24 cellular contexts compared by ENCODE assay signal in genomic region chr4:145895056-145895455, GRCh38. TPM values are rescaled to one million over a fixed set of nuclear protein-coding genes. Genes with fewer than 3 reads are reported as not detected.
DNase-seq lines count a peak whose midpoint lies in the region; ATAC-seq and TF ChIP-seq lines count a peak whose summit lies in the region.
"Had no signal": no experiment of that assay in that cellular context is flagged by ENCODE, and none has a peak within 500 bp of the region (broad histone marks: within the 10 kb centered on the region; RNA-seq: fewer than 3 reads in every experiment).

No MANE protein-coding gene starts in this region.

- no peak overlapping the region for H2AFZ ChIP-seq in Loucy (ENCODE audit: low read length)
- H2AFZ ChIP-seq in trophoblast cell (ENCODE audit: insufficient read depth, low read length, poor library complexity): no peak overlapping the region
- H2AFZ ChIP-seq: GM23248 had no signal

- no peaks in the 10 kb centered on the region for H3K9me3 Mint-ChIP-seq in natural killer cell treated with Interleukin-12 subunit alpha and Interleukin-12 subunit beta and Interleukin-15 and Interleukin-18, amount 100 ng/mL, for 72 hours
- H3K9me3 Mint-ChIP-seq in natural killer cell: no peaks in the 10 kb centered on the region
- H3K9me3 Mint-ChIP-seq in activated naive CD8-positive, alpha-beta T cell treated with anti-CD3 and anti-CD28 coated beads, Interleukin-2, amount 10 ng/mL, durations not matched to agents 7 days and 5 days: no peaks in the 10 kb centered on the region
- H3K9me3 Mint-ChIP-seq: CD8-positive, alpha-beta T cell had no signal

- H2BK120ac ChIP-seq in trophoblast cell (ENCODE audit: insufficient read depth, low read length, poor library complexity): no peak overlapping the region

- H4K20me1 ChIP-seq in Loucy (ENCODE audit: insufficient read depth, low read length, poor library complexity, severe bottlenecking): peaks cover 25% of the 10 kb centered on the region

- no peak overlapping the region for H3K23ac ChIP-seq in trophoblast cell (ENCODE audit: low read length)

- H2AK5ac ChIP-seq in trophoblast cell (ENCODE audit: low read length): no peak overlapping the region

- no peak overlapping the region for H2BK5ac ChIP-seq in trophoblast cell (ENCODE audit: low read depth, low read length, poor library complexity)

- H3K27ac ChIP-seq in trophoblast cell (ENCODE audit: low read depth, low read length): no peak overlapping the region
- H3K27ac ChIP-seq: GM23248, HL-60, SK-N-MC had no signal

- ATAC-seq in natural killer cell treated with Interleukin-12 subunit alpha and Interleukin-12 subunit beta and Interleukin-15 and Interleukin-18, amount 100 ng/mL, for 72 hours: no peak
- ATAC-seq in natural killer cell: no peak
- ATAC-seq in activated naive CD8-positive, alpha-beta T cell treated with anti-CD3 and anti-CD28 coated beads, Interleukin-2, amount 10 ng/mL, durations not matched to agents 7 days and 5 days (ENCODE audit: low read depth): no peak
- ATAC-seq: CD8-positive, alpha-beta T cell had no signal

- H3K4me2 ChIP-seq in Loucy (ENCODE audit: low read depth, low read length, poor library complexity, severe bottlenecking): peak overlapping the region; percentile 65
- no peak overlapping the region for H3K4me2 ChIP-seq in trophoblast cell (ENCODE audit: low read length)

- H3K14ac ChIP-seq in trophoblast cell (ENCODE audit: low read length): no peak overlapping the region

- H3K4me3 Mint-ChIP-seq in natural killer cell treated with Interleukin-12 subunit alpha and Interleukin-12 subunit beta and Interleukin-15 and Interleukin-18, amount 100 ng/mL, for 72 hours: no peak overlapping the region
- H3K4me3 Mint-ChIP-seq in natural killer cell: no peak overlapping the region
- H3K4me3 Mint-ChIP-seq in activated naive CD8-positive, alpha-beta T cell treated with anti-CD3 and anti-CD28 coated beads, Interleukin-2, amount 10 ng/mL, durations not matched to agents 7 days and 5 days: peak overlapping the region; percentile 34

- H3K4me3 ChIP-seq in Loucy (ENCODE audit: low read length, poor library complexity, severe bottlenecking) (peak overlapping the region; percentile 12), trophoblast cell (ENCODE audit: low read depth, low read length) (no peak overlapping the region)
- H3K4me3 ChIP-seq: GM23248, SK-N-MC had no signal

- no peaks in the 10 kb centered on the region for H3K9me2 ChIP-seq in Loucy (replicated peaks; ENCODE audit: low read depth, low read length)

- no peak overlapping the region for H4K8ac ChIP-seq in trophoblast cell (ENCODE audit: low read depth, low read length)

- DNase-seq in natural killer cell treated with Interleukin-12 subunit alpha and Interleukin-12 subunit beta and Interleukin-15 and Interleukin-18, amount 100 ng/mL, for 72 hours (ENCODE audit: low spot score): no peak
- DNase-seq in natural killer cell (no peak), trophoblast cell (no peak), NCI-H2196 (lab: John Stamatoyannopoulos, UW; ENCODE audit: unreplicated experiment) (no peak), dedifferentiated amniotic fluid mesenchymal stem cell (ENCODE audit: extremely low spot score) (no peak), GM20000 (ENCODE audit: low spot score) (no peak)
- no peak for DNase-seq in activated naive CD8-positive, alpha-beta T cell treated with anti-CD3 and anti-CD28 coated beads, Interleukin-2, amount 10 ng/mL, durations not matched to agents 7 days and 5 days
- DNase-seq: BE2C; Calu3; CD8-positive, alpha-beta T cell; DMS53; GM23248; HCEC 1CT; IMR-90; MM.1S; NCI-H1092; NCI-H146; NCI-H2081; NCI-H510A; NCI-H774; SHP77 had no signal

- TF ChIP-seq CTCF in natural killer cell (IDR thresholded peaks at IDR 0.05) (no peak), Loucy (conservative IDR thresholded peaks at IDR 0.05; ENCODE audit: low read length) (no peak), GM20000 (IDR thresholded peaks at IDR 0.05; ENCODE audit: extremely low read depth, missing control alignments) (no peak)

- no peak overlapping the region for H4K91ac ChIP-seq in trophoblast cell (ENCODE audit: low read depth, low read length)

- intact Hi-C loops in natural killer cell (cut with micrococcal nuclease): no loop called here

- no peaks in the 10 kb centered on the region for H3K27me3 Mint-ChIP-seq in natural killer cell treated with Interleukin-12 subunit alpha and Interleukin-12 subunit beta and Interleukin-15 and Interleukin-18, amount 100 ng/mL, for 72 hours
- H3K27me3 Mint-ChIP-seq in natural killer cell (ENCODE audit: low read depth in 2 of 2): no peaks in the 10 kb centered on the region
- H3K27me3 Mint-ChIP-seq in activated naive CD8-positive, alpha-beta T cell treated with anti-CD3 and anti-CD28 coated beads, Interleukin-2, amount 10 ng/mL, durations not matched to agents 7 days and 5 days: no peaks in the 10 kb centered on the region

- H3K9ac ChIP-seq in Loucy (ENCODE audit: low read depth, low read length, poor library complexity, severe bottlenecking) (no peak overlapping the region), trophoblast cell (ENCODE audit: low read length) (no peak overlapping the region)
- H3K9ac ChIP-seq: GM23248 had no signal

- H3K4me1 ChIP-seq in Loucy (ENCODE audit: insufficient read depth, low read length, poor library complexity, severe bottlenecking): peaks cover 27% of the 10 kb centered on the region
- H3K4me1 ChIP-seq in trophoblast cell (ENCODE audit: control insufficient read depth in 1 of 2, insufficient read depth in 2 of 2, low read length in 2 of 2): no peaks in the 10 kb centered on the region
- H3K4me1 ChIP-seq: BE2C had no signal

- no peaks in the 10 kb centered on the region for H3K36me3 Mint-ChIP-seq in natural killer cell treated with Interleukin-12 subunit alpha and Interleukin-12 subunit beta and Interleukin-15 and Interleukin-18, amount 100 ng/mL, for 72 hours
- H3K36me3 Mint-ChIP-seq in natural killer cell: no peaks in the 10 kb centered on the region
- peaks cover 12% of the 10 kb centered on the region for H3K36me3 Mint-ChIP-seq in activated naive CD8-positive, alpha-beta T cell treated with anti-CD3 and anti-CD28 coated beads, Interleukin-2, amount 10 ng/mL, durations not matched to agents 7 days and 5 days

- POLR2A ChIA-PET in activated naive CD8-positive, alpha-beta T cell treated with anti-CD3 and anti-CD28 coated beads, Interleukin-2, amount 10 ng/mL, durations not matched to agents 7 days and 5 days (lab: Charles Lee): no interaction called here

- no CpG with 5 or more reads among the region's 3 CpGs for WGBS in trophoblast cell (ENCODE audit: extremely low coverage, insufficient coverage, insufficient read length)

- H3K27me3 ChIP-seq in Loucy (ENCODE audit: insufficient read depth, low read length, poor library complexity, severe bottlenecking) (no peaks in the 10 kb centered on the region), trophoblast cell (ENCODE audit: insufficient read depth, low read length) (no peaks in the 10 kb centered on the region)
- H3K27me3 ChIP-seq: BE2C had no signal

- no peaks in the 10 kb centered on the region for H3K79me1 ChIP-seq in trophoblast cell (ENCODE audit: low read length)

- H2BK12ac ChIP-seq in trophoblast cell (ENCODE audit: low read length): no peak overlapping the region

- H3F3A ChIP-seq in Loucy (ENCODE audit: low read depth): no peaks in the 10 kb centered on the region

- H3K18ac ChIP-seq in trophoblast cell (ENCODE audit: low read length): no peak overlapping the region

- H4K12ac ChIP-seq in trophoblast cell (ENCODE audit: low read depth, low read length): no peak overlapping the region

- H3K36me3 ChIP-seq in Loucy (ENCODE audit: insufficient read depth, low read length) (peaks cover 46% of the 10 kb centered on the region), trophoblast cell (ENCODE audit: control insufficient read depth in 1 of 2, insufficient read depth in 2 of 2, low read length in 2 of 2) (peaks cover 6 to 9% of the 10 kb centered on the region in 2 experiments)
- H3K36me3 ChIP-seq: BE2C had no signal

- H3K4ac ChIP-seq in trophoblast cell (ENCODE audit: low read depth, low read length): peak overlapping the region; percentile 62

- peaks cover 91% of the 10 kb centered on the region for H3K79me2 ChIP-seq in Loucy (ENCODE audit: insufficient read depth, low read length)
- no peaks in the 10 kb centered on the region for H3K79me2 ChIP-seq in trophoblast cell (ENCODE audit: control insufficient read depth, insufficient read depth, low read length, poor library complexity)

- peaks cover 15 to 30% of the 10 kb centered on the region in 2 donors for H3K4me1 Mint-ChIP-seq in natural killer cell treated with Interleukin-12 subunit alpha and Interleukin-12 subunit beta and Interleukin-15 and Interleukin-18, amount 100 ng/mL, for 72 hours (ENCODE audit: low read depth in 2 of 2)
- peaks cover 31% of the 10 kb centered on the region in 2 donors for H3K4me1 Mint-ChIP-seq in natural killer cell
- H3K4me1 Mint-ChIP-seq in activated naive CD8-positive, alpha-beta T cell treated with anti-CD3 and anti-CD28 coated beads, Interleukin-2, amount 10 ng/mL, durations not matched to agents 7 days and 5 days: peaks cover 23% of the 10 kb centered on the region

- H3K9me3 ChIP-seq in Loucy (ENCODE audit: insufficient read depth, low read depth, low read length): no peaks in the 10 kb centered on the region
- no peaks in the 10 kb centered on the region for H3K9me3 ChIP-seq in trophoblast cell (ENCODE audit: insufficient read depth, low read depth, low read length)
- H3K9me3 ChIP-seq: BE2C had no signal

- H3K27ac Mint-ChIP-seq in natural killer cell treated with Interleukin-12 subunit alpha and Interleukin-12 subunit beta and Interleukin-15 and Interleukin-18, amount 100 ng/mL, for 72 hours: peak overlapping the region; percentile 3 to 8
- H3K27ac Mint-ChIP-seq in natural killer cell: peak overlapping the region in 1 of 2 donors; percentile 1
- no peak overlapping the region for H3K27ac Mint-ChIP-seq in activated naive CD8-positive, alpha-beta T cell treated with anti-CD3 and anti-CD28 coated beads, Interleukin-2, amount 10 ng/mL, durations not matched to agents 7 days and 5 days

RNA-seq across cellular contexts. Expression of gene ZNF827, which starts 43.6 kb away (rescaled TPM):
- 10 to 100 TPM; 11.8 to 40.5 TPM for total RNA-seq in natural killer cell treated with Interleukin-12 subunit alpha and Interleukin-12 subunit beta and Interleukin-15 and Interleukin-18, amount 100 ng/mL, for 72 hours
- total RNA-seq in natural killer cell: 10 to 100 TPM; 25.8 to 35.5 (median 32.9) TPM
- 10 to 100 TPM; 21.8 to 22.4 TPM for total RNA-seq in activated naive CD8-positive, alpha-beta T cell treated with anti-CD3 and anti-CD28 coated beads, Interleukin-2, amount 10 ng/mL, durations not matched to agents 7 days and 5 days
- 9.7 and 10.8 TPM in 2 replicates for polyA plus RNA-seq in trophoblast cell (2013)
